In the genomic region with DNA sequence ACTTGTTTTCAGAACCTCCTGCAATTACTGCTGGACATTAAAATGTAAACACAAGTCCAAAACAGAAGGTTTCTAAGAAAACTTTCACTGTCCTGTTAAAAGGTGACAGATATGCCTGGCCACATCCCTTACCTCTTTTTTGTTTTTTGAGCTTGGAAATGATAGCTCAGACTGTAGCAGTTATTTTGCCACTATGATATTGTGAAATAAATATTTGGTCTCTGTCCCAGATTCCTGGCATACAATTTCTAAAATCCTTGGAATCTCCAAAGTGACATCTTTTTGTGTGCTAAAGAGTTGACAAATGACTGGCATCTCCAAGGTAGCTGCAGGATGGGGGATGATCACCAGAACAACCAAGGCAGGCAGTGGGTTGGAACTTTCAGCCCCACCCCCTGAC, we compare ENCODE assay signal across 17 cellular contexts.
"Had no signal": no experiment of that assay in that cellular context is flagged by ENCODE, and none has a peak within 500 bp of the region (broad histone marks: within the 10 kb centered on the region; RNA-seq: fewer than 3 reads in every experiment).

No MANE protein-coding gene starts in this region.

- DNase-seq: activated CD4-positive, alpha-beta memory T cell treated with anti-CD3 and anti-CD28 coated beads for 36 hours; activated effector memory CD4-positive, alpha-beta T cell treated with anti-CD3 and anti-CD28 coated beads, Interleukin-2, amount 50 U/mL, for 16 hours; activated T-cell treated with anti-CD3 and anti-CD28 coated beads, Interleukin-2, amount 50 U/mL, for 48 hours; islet precursor cell; naive thymus-derived CD8-positive, alpha-beta T cell; small intestine; stimulated activated CD4-positive, alpha-beta T cell treated with anti-CD3 and anti-CD28 coated beads, Interleukin-4, amount 100 ng/mL, for 24 hours; T-helper 17 cell; testis; WERI-Rb-1 had no signal

- H3K9me3 ChIP-seq: neutrophil, testis had no signal

- H3K27ac Mint-ChIP-seq: activated CD4-positive, alpha-beta memory T cell treated with anti-CD3 and anti-CD28 coated beads for 36 hours; activated naive CD4-positive, alpha-beta T cell treated with anti-CD3 and anti-CD28 coated beads, Interleukin-2, amount 50 U/mL, for 72 hours; stimulated activated naive CD8-positive, alpha-beta T cell treated with anti-CD3 and anti-CD28 coated beads, Interleukin-15, Interleukin-2, amounts not matched to agents 100 ng/mL and 50 ng/mL, for 24 hours; T-helper 17 cell had no signal

- H3K4me1 ChIP-seq: testis had no signal

- H3K4me3 ChIP-seq: coronary artery, testis had no signal

- FAIRE-seq: small intestine had no signal

- H3K27ac ChIP-seq: neutrophil, testis, WERI-Rb-1 had no signal

- H3K4me3 Mint-ChIP-seq: activated CD4-positive, alpha-beta memory T cell treated with anti-CD3 and anti-CD28 coated beads for 36 hours; brain; central memory CD8-positive, alpha-beta T cell; naive thymus-derived CD8-positive, alpha-beta T cell; stimulated activated naive CD8-positive, alpha-beta T cell treated with anti-CD3 and anti-CD28 coated beads, Interleukin-15, Interleukin-2, amounts not matched to agents 100 ng/mL and 50 ng/mL, for 24 hours; T-helper 17 cell had no signal

- H3K27me3 ChIP-seq: neutrophil, testis had no signal

- H3K9me3 Mint-ChIP-seq: activated CD4-positive, alpha-beta memory T cell treated with anti-CD3 and anti-CD28 coated beads for 36 hours; activated naive CD4-positive, alpha-beta T cell treated with anti-CD3 and anti-CD28 coated beads, Interleukin-2, amount 50 U/mL, for 72 hours; brain; central memory CD8-positive, alpha-beta T cell; naive thymus-derived CD8-positive, alpha-beta T cell; stimulated activated naive CD8-positive, alpha-beta T cell treated with anti-CD3 and anti-CD28 coated beads, Interleukin-15, Interleukin-2, amounts not matched to agents 100 ng/mL and 50 ng/mL, for 24 hours had no signal

- ATAC-seq: activated naive CD4-positive, alpha-beta T cell treated with anti-CD3 and anti-CD28 coated beads, Interleukin-2, amount 50 U/mL, for 72 hours; esophagus mucosa; naive thymus-derived CD8-positive, alpha-beta T cell; T-helper 17 cell had no signal
